ENCODE assay signal across 30 cellular contexts in genomic region chr5:106454050-106454449, GRCh38.
"Had no signal": no experiment of that assay in that cellular context is flagged by ENCODE, and none has a peak within 500 bp of the region (broad histone marks: within the 10 kb centered on the region; RNA-seq: fewer than 3 reads in every experiment).

No MANE protein-coding gene starts in this region.

- H3K9me3 ChIP-seq: ascending aorta, body of pancreas, MG63, Peyer's patch, SJSA1 had no signal

- H3K27ac Mint-ChIP-seq: activated B cell treated with CpG ODN at 0.5 μM for 24 hours; activated CD4-positive, alpha-beta T cell treated with anti-CD3 and anti-CD28 coated beads, Interleukin-2, amount 10 ng/mL, durations not matched to agents 24 days and 14 days; activated CD8-positive, alpha-beta memory T cell treated with anti-CD3 and anti-CD28 coated beads, Interleukin-2, amount 10 ng/mL, durations not matched to agents 7 days and 5 days; activated naive CD4-positive, alpha-beta T cell treated with anti-CD3 and anti-CD28 coated beads, Interleukin-2, amount 50 U/mL, for 72 hours; activated naive CD8-positive, alpha-beta T cell treated with anti-CD3 and anti-CD28 coated beads, Interleukin-2, amount 50 U/mL, for 24 hours; activated T-cell treated with anti-CD3 and anti-CD28 coated beads, Interleukin-2, amount 50 U/mL, for 24 hours; activated T-helper 1 cell treated with anti-CD3 and anti-CD28 coated beads, Interleukin-12 subunit alpha, Interleukin-12 subunit beta, Interleukin-2, Interleukin-4 antibody, amounts not matched to agents 30 ng/mL and 10 ng/mL and 1 ng/mL, durations not matched to agents 14 hours and 24 hours and 36 hours; T-helper 17 cell had no signal

- H3K4me3 ChIP-seq: ascending aorta, body of pancreas, MG63, Peyer's patch, SJSA1 had no signal

- H3K4me1 ChIP-seq: ascending aorta, body of pancreas, Peyer's patch had no signal

- H3K27ac ChIP-seq: ascending aorta, body of pancreas, KMS-11, Peyer's patch, RWPE1, SJSA1 had no signal

- H3K9ac ChIP-seq: KMS-11 had no signal

- H3K9me3 Mint-ChIP-seq: activated CD4-positive, alpha-beta T cell treated with anti-CD3 and anti-CD28 coated beads, Interleukin-2, amount 10 ng/mL, durations not matched to agents 24 days and 14 days; activated naive CD8-positive, alpha-beta T cell treated with anti-CD3 and anti-CD28 coated beads, Interleukin-2, amount 50 U/mL, for 24 hours; activated T-helper 1 cell treated with anti-CD3 and anti-CD28 coated beads, Interleukin-12 subunit alpha, Interleukin-12 subunit beta, Interleukin-2, Interleukin-4 antibody, amounts not matched to agents 30 ng/mL and 10 ng/mL and 1 ng/mL, durations not matched to agents 14 hours and 24 hours and 36 hours had no signal

- H3K4me3 Mint-ChIP-seq: activated B cell treated with CpG ODN at 0.5 μM for 24 hours; activated CD4-positive, alpha-beta T cell treated with anti-CD3 and anti-CD28 coated beads, Interleukin-2, amount 10 ng/mL, durations not matched to agents 24 days and 14 days; activated CD8-positive, alpha-beta memory T cell treated with anti-CD3 and anti-CD28 coated beads, Interleukin-2, amount 10 ng/mL, durations not matched to agents 7 days and 5 days; activated naive CD8-positive, alpha-beta T cell treated with anti-CD3 and anti-CD28 coated beads, Interleukin-2, amount 50 U/mL, for 24 hours; activated T-cell treated with anti-CD3 and anti-CD28 coated beads, Interleukin-2, amount 50 U/mL, for 24 hours; activated T-helper 1 cell treated with anti-CD3 and anti-CD28 coated beads, Interleukin-12 subunit alpha, Interleukin-12 subunit beta, Interleukin-2, Interleukin-4 antibody, amounts not matched to agents 30 ng/mL and 10 ng/mL and 1 ng/mL, durations not matched to agents 14 hours and 24 hours and 36 hours; T-helper 17 cell had no signal

- H3K4me1 Mint-ChIP-seq: activated B cell treated with CpG ODN at 0.5 μM for 24 hours; activated CD4-positive, alpha-beta T cell treated with anti-CD3 and anti-CD28 coated beads, Interleukin-2, amount 10 ng/mL, durations not matched to agents 24 days and 14 days; activated CD8-positive, alpha-beta memory T cell treated with anti-CD3 and anti-CD28 coated beads, Interleukin-2, amount 10 ng/mL, durations not matched to agents 7 days and 5 days; activated naive CD8-positive, alpha-beta T cell treated with anti-CD3 and anti-CD28 coated beads, Interleukin-2, amount 50 U/mL, for 24 hours; T-helper 17 cell had no signal

- H3K27me3 Mint-ChIP-seq: activated B cell treated with CpG ODN at 0.5 μM for 24 hours; activated CD4-positive, alpha-beta T cell treated with anti-CD3 and anti-CD28 coated beads, Interleukin-2, amount 10 ng/mL, durations not matched to agents 24 days and 14 days; activated CD8-positive, alpha-beta memory T cell treated with anti-CD3 and anti-CD28 coated beads, Interleukin-2, amount 10 ng/mL, durations not matched to agents 7 days and 5 days; activated naive CD8-positive, alpha-beta T cell treated with anti-CD3 and anti-CD28 coated beads, Interleukin-2, amount 50 U/mL, for 24 hours; activated T-cell treated with anti-CD3 and anti-CD28 coated beads, Interleukin-2, amount 50 U/mL, for 24 hours; T-helper 17 cell had no signal

- H3K4me2 ChIP-seq: KMS-11 had no signal

- H3K36me3 Mint-ChIP-seq: activated CD8-positive, alpha-beta memory T cell treated with anti-CD3 and anti-CD28 coated beads, Interleukin-2, amount 10 ng/mL, durations not matched to agents 7 days and 5 days; activated naive CD4-positive, alpha-beta T cell treated with anti-CD3 and anti-CD28 coated beads, Interleukin-2, amount 50 U/mL, for 72 hours had no signal

- ATAC-seq: activated CD8-positive, alpha-beta memory T cell treated with anti-CD3 and anti-CD28 coated beads, Interleukin-2, amount 10 ng/mL, durations not matched to agents 7 days and 5 days; activated naive CD4-positive, alpha-beta T cell treated with anti-CD3 and anti-CD28 coated beads, Interleukin-2, amount 50 U/mL, for 72 hours; activated naive CD8-positive, alpha-beta T cell treated with anti-CD3 and anti-CD28 coated beads, Interleukin-2, amount 50 U/mL, for 24 hours; body of pancreas; T-helper 17 cell had no signal

- DNase-seq: activated B cell treated with CpG ODN at 0.5 μM for 24 hours; activated CD4-positive, alpha-beta T cell treated with anti-CD3 and anti-CD28 coated beads for 1 hour; activated CD4-positive, alpha-beta T cell treated with anti-CD3 and anti-CD28 coated beads, Interleukin-2, amount 10 ng/mL, durations not matched to agents 24 days and 14 days; activated CD4-positive, alpha-beta T cell treated with anti-CD3 and anti-CD28 coated beads, Interleukin-2, amount 50 U/mL, for 48 hours; activated CD8-positive, alpha-beta memory T cell treated with anti-CD3 and anti-CD28 coated beads, Interleukin-2, amount 10 ng/mL, durations not matched to agents 7 days and 5 days; activated effector memory CD4-positive, alpha-beta T cell treated with anti-CD3 and anti-CD28 coated beads, Interleukin-2, amount 50 U/mL, for 16 hours; activated naive CD4-positive, alpha-beta T cell treated with Interleukin-2 at 50 U/mL for 16 hours; activated naive CD8-positive, alpha-beta T cell treated with anti-CD3 and anti-CD28 coated beads, Interleukin-2, amount 50 U/mL, for 24 hours; activated T-cell treated with anti-CD3 and anti-CD28 coated beads, Interleukin-2, amount 50 U/mL, for 24 hours; amniotic stem cell; cerebellar nuclear complex; NCI-H1105; NCI-H1436; NCI-H2029 treated with DMSO at 0.1 percent for 48 hours; NCI-H345; NCI-H510A; NCI-H526 treated with DMSO at 0.1 percent for 48 hours; NK-92 treated with Interleukin-12 subunit alpha and Interleukin-12 subunit beta, amount 100 ng/mL, for 24 hours; Peyer's patch; Right ventricle myocardium superior; T-helper 17 cell; T-helper 9 cell had no signal

- H3K36me3 ChIP-seq: ascending aorta, MG63, Peyer's patch, SJSA1 had no signal

- H3K27me3 ChIP-seq: ascending aorta, body of pancreas, MG63, Peyer's patch, SJSA1 had no signal
